9 cellular contexts compared by ENCODE assay signal in genomic region chr21:26769613-26770188, GRCh38.
DNase-seq lines count a peak whose midpoint lies in the region; ATAC-seq and TF ChIP-seq lines count a peak whose summit lies in the region.
"Had no signal": no experiment of that assay in that cellular context is flagged by ENCODE, and none has a peak within 500 bp of the region (broad histone marks: within the 10 kb centered on the region; RNA-seq: fewer than 3 reads in every experiment).

No MANE protein-coding gene starts in this region.

- H3K4me3 ChIP-seq in GM12865 (ENCODE audit: low read depth, low read length) (no peak overlapping the region), dorsolateral prefrontal cortex (peak overlapping the region in 4 of 59 donors; percentile 0 to 14 (median 10))
- H3K4me3 ChIP-seq: lung had no signal

- no peak for ATAC-seq in GM21786 (IDR thresholded peaks at IDR 0.05; ENCODE audit: unreplicated experiment)
- ATAC-seq in HG03095 (IDR thresholded peaks at IDR 0.05; ENCODE audit: unreplicated experiment): no peak

- peak; percentile 8 for TF ChIP-seq CTCF in GM12865 (IDR thresholded peaks at IDR 0.05; ENCODE audit: insufficient read depth, low read depth, low read length, missing control alignments)
- TF ChIP-seq CTCF in dorsolateral prefrontal cortex (IDR thresholded peaks at IDR 0.05 in 54 of 56, conservative IDR thresholded peaks at IDR 0.05 in 2 of 56; ENCODE audit: low read depth in 1 of 56, partially characterized antibody in 56 of 56): peak; percentile 65 to 92 (median 80)

- DNase-seq in GM12865 (ENCODE audit: low read depth): no peak
- peak; percentile 27 for DNase-seq in NCI-H748 (lab: John Stamatoyannopoulos, UW; ENCODE audit: unreplicated experiment)
- no peak for DNase-seq in dorsolateral prefrontal cortex
- DNase-seq in pons (ENCODE audit: low spot score): peak; percentile 74
- DNase-seq in T-helper 9 cell: no peak
- no peak for DNase-seq in NCI-H1930 (lab: John Stamatoyannopoulos, UW)

- intact Hi-C loops in dorsolateral prefrontal cortex (cut with DNase I): loop anchor here (2.0 to 10.0 kb wide), 4 partner anchors 73 to 1975 kb away; no protein-coding TSS in a partner anchor

- peak overlapping the region in 11 of 59 donors; percentile 6 to 74 (median 50) for H3K27ac ChIP-seq in dorsolateral prefrontal cortex

- H3K27me3 ChIP-seq in dorsolateral prefrontal cortex: no peaks in the 10 kb centered on the region

Comparison
In these comparisons a context has a peak if more than half of its experiments do, and no peak if none do; other contexts are left out.
1. DNase-seq: peak in NCI-H748 (single experiment) and pons (single experiment); none in GM12865 (single experiment), dorsolateral prefrontal cortex (0 of 10), T-helper 9 cell (single experiment) and NCI-H1930 (0 of 2).